Comparison of ENCODE assay signal across 28 cellular contexts in genomic region chr6:13308332-13308731, GRCh38. TPM values are rescaled to one million over a fixed set of nuclear protein-coding genes. Genes with fewer than 3 reads are reported as not detected.
DNase-seq lines count a peak whose midpoint lies in the region; ATAC-seq, FAIRE-seq and TF ChIP-seq lines count a peak whose summit lies in the region.
"Had no signal": no experiment of that assay in that cellular context is flagged by ENCODE, and none has a peak within 500 bp of the region (broad histone marks: within the 10 kb centered on the region; RNA-seq: fewer than 3 reads in every experiment).

No MANE protein-coding gene starts in this region.

- no peak overlapping the region for H2BK5ac ChIP-seq in neuronal stem cell (ENCODE audit: low read length)

- H3K23ac ChIP-seq in neuronal stem cell (ENCODE audit: low read depth, low read length, poor library complexity) = no peak overlapping the region

- no peak overlapping the region for H3K18ac ChIP-seq in neuronal stem cell (ENCODE audit: low read length)

- peak overlapping the region; percentile 94 to 97 for H3K27ac ChIP-seq in A549
- H3K27ac ChIP-seq in OCI-LY3 (ENCODE audit: low read length) = peak overlapping the region; percentile 82
- peak overlapping the region; percentile 66 for H3K27ac ChIP-seq in foreskin keratinocyte
- peak overlapping the region; percentile 10 for H3K27ac ChIP-seq in keratinocyte (ENCODE audit: control insufficient read depth, insufficient read depth, low read length)
- H3K27ac ChIP-seq in neuronal stem cell (replicated peaks; ENCODE audit: low read length) = no peak overlapping the region
- H3K27ac ChIP-seq: body of pancreas, Peyer's patch, sigmoid colon, SJCRH30, thyroid gland, vagina had no signal

- CTCF ChIA-PET in A549 (lab: Yijun Ruan, JAX) = interaction anchor here (1.5 kb wide), 1 partner anchor 23 kb away, joined by 5 read pairs; no protein-coding TSS in a partner anchor

- no peak overlapping the region for H2BK12ac ChIP-seq in neuronal stem cell (ENCODE audit: low read length)

- no peak overlapping the region for H2BK120ac ChIP-seq in neuronal stem cell (ENCODE audit: low read depth, low read length)

- no peak for FAIRE-seq in A549 (lab: Jason Lieb, UNC)
- no peak for FAIRE-seq in keratinocyte (lab: Jason Lieb, UNC)
- FAIRE-seq: H1 had no signal

- no peak overlapping the region for H4K91ac ChIP-seq in neuronal stem cell (ENCODE audit: low read depth, low read length, poor library complexity)

- H3K79me1 ChIP-seq in neuronal stem cell (ENCODE audit: low read depth, low read length) = peaks cover 1% of the 10 kb centered on the region

- H2AK5ac ChIP-seq in neuronal stem cell (ENCODE audit: low read depth, low read length) = no peak overlapping the region

- H3K79me2 ChIP-seq in OCI-LY3 (ENCODE audit: low read length) (no peaks in the 10 kb centered on the region), keratinocyte (ENCODE audit: control insufficient read depth, insufficient read depth, low read length) (no peaks in the 10 kb centered on the region)

- H3K4me2 ChIP-seq in A549 (peak overlapping the region; percentile 51), OCI-LY3 (ENCODE audit: low read length) (peak overlapping the region; percentile 65; the same call in 1 of the 2 replicates), keratinocyte (ENCODE audit: control insufficient read depth, extremely low read depth, insufficient read depth, low read depth, low read length) (no peak overlapping the region), neuronal stem cell (ENCODE audit: insufficient read depth, low read length, poor library complexity, severe bottlenecking) (no peak overlapping the region)

- TF ChIP-seq EP300 in A549 (IDR thresholded peaks at IDR 0.05) = no peak

- H4K20me1 ChIP-seq in OCI-LY3 (ENCODE audit: insufficient read depth, low read length) (no peaks in the 10 kb centered on the region), keratinocyte (ENCODE audit: control insufficient read depth, extremely low read depth, insufficient read depth, low read length) (no peaks in the 10 kb centered on the region)

- H3K9me3 ChIP-seq in A549 (no peaks in the 10 kb centered on the region), OCI-LY3 (ENCODE audit: insufficient read depth, low read length) (no peaks in the 10 kb centered on the region), keratinocyte (ENCODE audit: control insufficient read depth, low read depth, low read length) (no peaks in the 10 kb centered on the region), neuronal stem cell (replicated peaks in 1 of 2; ENCODE audit: control insufficient read depth in 2 of 2, insufficient read depth in 1 of 2, low read depth in 1 of 2, low read length in 2 of 2) (no peaks in the 10 kb centered on the region)
- H3K9me3 ChIP-seq: adrenal gland, body of pancreas, Peyer's patch, sigmoid colon, SJCRH30, thyroid gland, vagina had no signal

- no peak overlapping the region for H3K4ac ChIP-seq in neuronal stem cell (ENCODE audit: low read length)

- H2AFZ ChIP-seq in OCI-LY3 (ENCODE audit: low read depth, low read length) (no peak overlapping the region), keratinocyte (ENCODE audit: control insufficient read depth, low read length) (no peak overlapping the region), neuronal stem cell (ENCODE audit: low read length) (no peak overlapping the region)

- H3K4me3 ChIP-seq in A549 (no peak overlapping the region), OCI-LY3 (ENCODE audit: low read length) (no peak overlapping the region), keratinocyte (ENCODE audit: control insufficient read depth in 2 of 3, extremely low read depth in 1 of 3, insufficient read depth in 2 of 3, low read depth in 1 of 3, low read length in 3 of 3) (no peak overlapping the region), neuronal stem cell (ENCODE audit: low read length in 2 of 2) (no peak overlapping the region)
- H3K4me3 ChIP-seq: adrenal gland, body of pancreas, Peyer's patch, sigmoid colon, SJCRH30, thyroid gland, vagina had no signal

- H4K8ac ChIP-seq in neuronal stem cell (ENCODE audit: low read depth, low read length) = no peak overlapping the region

- peaks cover 7% of the 10 kb centered on the region for H3K36me3 ChIP-seq in OCI-LY3 (replicated peaks; ENCODE audit: low read depth, low read length)
- H3K36me3 ChIP-seq in keratinocyte (ENCODE audit: control insufficient read depth in 2 of 2, extremely low read depth in 1 of 2, insufficient read depth in 2 of 2, low read length in 2 of 2) = peaks cover 8 to 9% of the 10 kb centered on the region in 2 experiments
- H3K36me3 ChIP-seq in neuronal stem cell (replicated peaks in 1 of 2; ENCODE audit: control insufficient read depth in 2 of 2, insufficient read depth in 2 of 2, low read length in 2 of 2) = peaks cover 26 to 94% of the 10 kb centered on the region in 2 donors
- H3K36me3 ChIP-seq: SJCRH30 had no signal

- no peak for TF ChIP-seq RAD21 in A549 (conservative IDR thresholded peaks at IDR 0.05 in 1 of 2, IDR thresholded peaks at IDR 0.05 in 1 of 2)

- H3K9ac ChIP-seq in OCI-LY3 (ENCODE audit: low read length) (no peak overlapping the region), keratinocyte (ENCODE audit: control insufficient read depth, extremely low read depth, insufficient read depth, low read length) (no peak overlapping the region), neuronal stem cell (ENCODE audit: low read depth, low read length, poor library complexity) (no peak overlapping the region)

- H3K14ac ChIP-seq in neuronal stem cell (ENCODE audit: low read length) = no peak overlapping the region

- H3K4me1 ChIP-seq in A549 (peaks cover 78% of the 10 kb centered on the region), OCI-LY3 (ENCODE audit: low read length) (peaks cover 65% of the 10 kb centered on the region), foreskin keratinocyte (peaks cover 11% of the 10 kb centered on the region), keratinocyte (ENCODE audit: control insufficient read depth, extremely low read depth, insufficient read depth, low read length) (peaks cover 2% of the 10 kb centered on the region), neuronal stem cell (ENCODE audit: control insufficient read depth in 2 of 2, insufficient read depth in 1 of 2, low read depth in 1 of 2, low read length in 2 of 2) (no peaks in the 10 kb centered on the region)
- H3K4me1 ChIP-seq: body of pancreas, SJCRH30 had no signal

- TF ChIP-seq CTCF in A549 (IDR thresholded peaks at IDR 0.05) (no peak), OCI-LY3 (IDR thresholded peaks at IDR 0.05; ENCODE audit: low read depth, low read length) (no peak), foreskin keratinocyte (conservative IDR thresholded peaks at IDR 0.05) (no peak), keratinocyte (optimal IDR thresholded peaks at IDR 0.05 in 1 of 3, IDR thresholded peaks at IDR 0.05 in 1 of 3, conservative IDR thresholded peaks at IDR 0.05 in 1 of 3; ENCODE audit: extremely low read depth in 1 of 3, insufficient read depth in 2 of 3, low read length in 3 of 3) (no peak)

- POLR2A ChIA-PET in A549 (lab: Yijun Ruan, JAX) = no interaction called here

- H3K27me3 ChIP-seq in OCI-LY3 (ENCODE audit: low read depth, low read length) = no peaks in the 10 kb centered on the region
- H3K27me3 ChIP-seq in foreskin keratinocyte = no peaks in the 10 kb centered on the region
- H3K27me3 ChIP-seq in keratinocyte (ENCODE audit: control insufficient read depth, extremely low read depth, insufficient read depth, low read length) = no peaks in the 10 kb centered on the region
- H3K27me3 ChIP-seq in neuronal stem cell (ENCODE audit: control insufficient read depth in 3 of 3, insufficient read depth in 3 of 3, low read depth in 1 of 3, low read length in 3 of 3) = no peaks in the 10 kb centered on the region
- H3K27me3 ChIP-seq: adrenal gland, body of pancreas, Peyer's patch, sigmoid colon, SJCRH30, thyroid gland, vagina had no signal

- dilution Hi-C loops in keratinocyte (cut with MboI; ENCODE audit: extremely low pct_ligation_motif_present, low sequenced_read_pairs) = no loop called here

- H3K9me1 ChIP-seq in keratinocyte (ENCODE audit: control insufficient read depth, extremely low read depth, insufficient read depth, low read length) = no peaks in the 10 kb centered on the region

- DNase-seq in A549 (ENCODE audit: low read depth in 1 of 2, low spot score in 1 of 2) (no peak), foreskin keratinocyte (no peak), keratinocyte (ENCODE audit: low read depth, low spot score) (no peak), amniotic stem cell (lab: John Stamatoyannopoulos, UW) (no peak), mucosa of gallbladder (ENCODE audit: low spot score) (no peak), neuronal stem cell (ENCODE audit: low spot score) (no peak)
- no peak for DNase-seq in activated T-cell treated with anti-CD3 and anti-CD28 coated beads, Interleukin-2, amount 50 U/mL, for 1 hour
- DNase-seq: activated CD4-positive, alpha-beta memory T cell treated with anti-CD3 and anti-CD28 coated beads for 36 hours; activated CD4-positive, alpha-beta T cell treated with anti-CD3 and anti-CD28 coated beads for 1 hour; activated CD8-positive, alpha-beta memory T cell treated with anti-CD3 and anti-CD28 coated beads, Interleukin-2, amount 50 U/mL, for 48 hours; activated naive CD4-positive, alpha-beta T cell treated with anti-CD3 and anti-CD28 coated beads, Interleukin-2, amount 10 ng/mL, durations not matched to agents 7 days and 5 days; adrenal gland; body of pancreas; EL; head of caudate nucleus; KBM-7; MM.1S; NCI-H2029 treated with DMSO at 0.1 percent for 48 hours; NCI-H69; Peyer's patch; sigmoid colon; SJCRH30; stimulated activated CD4-positive, alpha-beta T cell treated with anti-CD3 and anti-CD28 coated beads, Interleukin-4, amount 100 ng/mL, for 1 hour; SW 1271; thyroid gland had no signal

- 93% methylated on average over 1 of the region's 1 CpG for WGBS in A549 (ENCODE audit: missing lambda C conversion rate)
- no CpG with 5 or more reads among the region's 1 CpG for WGBS in neuronal stem cell (ENCODE audit: extremely low coverage in 2 of 2, insufficient read length in 2 of 2, insufficient replicate concordance in 1 of 2), 2 donors

- TF ChIP-seq POLR2A in A549 (IDR thresholded peaks at IDR 0.05; ENCODE audit: low read length) = no peak

- no peak overlapping the region for H2BK15ac ChIP-seq in neuronal stem cell (ENCODE audit: low read length)

- ATAC-seq in A549 = no peak
- ATAC-seq in foreskin keratinocyte = no peak
- ATAC-seq: body of pancreas had no signal

RNA-seq across cellular contexts. Expression of gene TBC1D7, which starts 20.0 kb away (rescaled TPM):
- polyA plus RNA-seq in A549 (2011; rRNA removed) (55.9 and 78.3 TPM in 2 replicates), A549 (2017; fragmentation: RNase III; extraction: RNeasy Plus Mini Kit Qiagen cat#74134 plus additional on column Dnase treatment) (25.2 to 34.6 TPM (median 28.2 TPM) in 3 replicates), foreskin keratinocyte (20.7 and 22.9 TPM in 2 replicates), keratinocyte (23.3 to 30.4 TPM (median 27.6 TPM) in 3 replicates)
- 23.3 and 24.0 TPM in 2 replicates for polyA plus RNA-seq in A549 (2012; cell fraction: cytosol; rRNA removed)
- polyA plus RNA-seq in A549 (2012; cell fraction: nucleus; rRNA removed) = 9.6 and 16.8 TPM in 2 replicates
- 45.7 and 47.8 TPM in 2 replicates for polyA minus RNA-seq in A549 (2011; rRNA and poly(A)+ RNA removed)
- total RNA-seq in foreskin keratinocyte (16.7 and 17.7 TPM in 2 replicates), mucosa of gallbladder (14.6 TPM)
- polyA plus RNA-seq in keratinocyte (2011; ENCODE audit: low read depth) = 13.8 TPM
- 27.2 and 31.0 TPM in 2 replicates for polyA plus RNA-seq in keratinocyte (2011; cell fraction: cytosol; rRNA removed)
- 19.9 and 21.9 TPM in 2 replicates for polyA plus RNA-seq in keratinocyte (2011; cell fraction: nucleus; rRNA removed)
- 18.0 and 21.3 TPM in 2 replicates for polyA plus RNA-seq in keratinocyte (2012; ENCODE audit: low replicate concordance)
- polyA minus RNA-seq in keratinocyte = 14.5 to 20.5 TPM (median 16.3 TPM) in 3 replicates
- 5.2 TPM for polyA minus RNA-seq in keratinocyte (2011; cell fraction: cytosol; rRNA and poly(A)+ RNA removed)
- 5.9 and 12.3 TPM in 2 replicates for polyA minus RNA-seq in keratinocyte (2011; cell fraction: nucleus; rRNA and poly(A)+ RNA removed)
- 35.5 TPM for polyA plus RNA-seq in neuronal stem cell (2013, experiment 1 of 2)
- 37.0 TPM for polyA plus RNA-seq in neuronal stem cell (2013, experiment 2 of 2)

Comparison
In these comparisons a context has a peak if more than half of its experiments do, and no peak if none do; other contexts are left out.
1. H3K4me2 ChIP-seq: peak in A549 (single experiment) and OCI-LY3 (single experiment); none in keratinocyte (single experiment) and neuronal stem cell (single experiment).